Comparison of ENCODE assay signal across 1 cellular context in the genomic region with DNA sequence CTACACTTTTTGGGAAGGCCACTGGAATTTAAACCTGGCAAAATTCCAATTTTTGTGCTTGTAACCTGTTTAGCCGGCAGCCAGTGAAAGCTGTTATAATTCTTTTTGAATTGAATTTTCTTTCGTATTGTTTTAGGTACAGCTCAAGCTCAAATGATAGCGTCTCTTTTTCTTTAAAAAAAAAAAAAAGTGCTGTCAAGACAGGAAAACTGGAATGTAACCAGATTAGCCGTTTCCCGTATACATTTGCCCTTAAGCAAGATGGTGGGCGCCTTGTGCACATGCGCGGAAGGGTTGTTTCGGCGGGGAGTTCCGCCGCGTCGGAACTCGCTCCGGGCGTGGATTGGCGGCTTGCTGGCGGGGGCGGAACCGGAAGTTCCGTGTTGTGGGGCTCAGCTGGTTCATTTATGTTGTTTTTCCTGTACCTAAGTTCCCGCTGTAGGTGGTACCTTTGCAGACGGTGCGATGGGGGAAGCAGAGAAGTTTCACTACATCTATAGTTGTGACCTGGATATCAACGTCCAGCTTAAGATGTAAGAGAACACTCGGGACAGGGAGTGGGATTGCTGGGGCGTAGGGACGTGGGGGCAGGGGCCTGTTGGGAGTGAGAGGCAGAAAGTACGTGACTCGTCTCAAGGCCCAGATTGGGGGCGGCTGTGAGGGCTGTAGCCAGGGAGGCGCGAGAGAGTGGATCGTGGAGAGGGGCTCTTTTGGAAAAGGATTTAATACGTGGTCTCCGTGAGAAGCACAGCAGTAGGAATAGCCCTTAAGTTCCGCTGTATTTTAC.
A peak's percentile ranks its signal among the peaks of the same experiment; 100 is the strongest.
TF ChIP-seq lines count a peak whose summit lies in the region.

PIK3C3 (plus strand) TSS at position 408 of the 787 bp plus-strand sequence; CDS start at position 466, 58 bp downstream.

TF ChIP-seq in HepG2, 621 proteins besides CTCF, POLR2A, EP300 and RAD21 (continued from another document and continues in another):
- TF ChIP-seq ZNF138 (CRISPR knock-in tag; IDR thresholded peaks at IDR 0.05; ENCODE audit: low read depth) (no peak), TCF7L2 (IDR thresholded peaks at IDR 0.05; ENCODE audit: low read depth, low read length) (no peak), ZNF431 (CRISPR knock-in tag; IDR thresholded peaks at IDR 0.05; ENCODE audit: borderline replicate concordance, low read depth) (no peak), NFYB (CRISPR knock-in tag; IDR thresholded peaks at IDR 0.05) (peak; percentile 94), ZNF12 (CRISPR knock-in tag; IDR thresholded peaks at IDR 0.05) (no peak), EZH2 (conservative IDR thresholded peaks at IDR 0.05; ENCODE audit: low read depth, low read length) (no peak), ZNF558 (CRISPR knock-in tag; IDR thresholded peaks at IDR 0.05; ENCODE audit: borderline replicate concordance) (no peak), PHF5A (CRISPR knock-in tag; IDR thresholded peaks at IDR 0.05; ENCODE audit: low read depth, unreplicated experiment) (no peak), ZSCAN20 (CRISPR knock-in tag; IDR thresholded peaks at IDR 0.05; ENCODE audit: borderline replicate concordance) (no peak), PLRG1 (conservative IDR thresholded peaks at IDR 0.05) (no peak), ZNF788 (CRISPR knock-in tag; IDR thresholded peaks at IDR 0.05; ENCODE audit: borderline replicate concordance) (0 out of 2 replicates have a peak, but pooled peaks have one; percentile 18), BRCA1 (CRISPR knock-in tag; IDR thresholded peaks at IDR 0.05) (no peak), MAX (IDR thresholded peaks at IDR 0.05) (no peak), SP4 (CRISPR knock-in tag; IDR thresholded peaks at IDR 0.05) (0 out of 2 replicates have a peak, but pooled peaks have one; percentile 38), NR2F2 (IDR thresholded peaks at IDR 0.05; ENCODE audit: borderline replicate concordance, low read depth) (no peak), CEBPB (IDR thresholded peaks at IDR 0.05; ENCODE audit: borderline replicate concordance, low read depth, low read length) (no peak), KLF9 (CRISPR knock-in tag; IDR thresholded peaks at IDR 0.05; ENCODE audit: low read depth) (0 out of 2 replicates have a peak, but pooled peaks have one; percentile 16), CAMTA2 (CRISPR knock-in tag; IDR thresholded peaks at IDR 0.05; ENCODE audit: borderline replicate concordance) (no peak), ZNF546 (CRISPR knock-in tag; conservative IDR thresholded peaks at IDR 0.05) (no peak), ARNT2 (CRISPR knock-in tag; IDR thresholded peaks at IDR 0.05; ENCODE audit: low read depth) (no peak), ZNF574 (CRISPR knock-in tag; IDR thresholded peaks at IDR 0.05) (peak; percentile 76), ARNT (IDR thresholded peaks at IDR 0.05) (no peak), KMT2A (CRISPR knock-in tag; IDR thresholded peaks at IDR 0.05) (peak; percentile 45; the same call in 1 of the 2 replicates), KLF6 (CRISPR knock-in tag; IDR thresholded peaks at IDR 0.05) (no peak), TBX3 (IDR thresholded peaks at IDR 0.05; ENCODE audit: borderline replicate concordance) (no peak), DPF2 (CRISPR knock-in tag; IDR thresholded peaks at IDR 0.05; ENCODE audit: borderline replicate concordance, low read depth) (no peak), ZFP90 (CRISPR knock-in tag; IDR thresholded peaks at IDR 0.05; ENCODE audit: borderline replicate concordance) (peak; percentile 64; the same call in 1 of the 2 replicates), TRIM24 (CRISPR knock-in tag; IDR thresholded peaks at IDR 0.05) (no peak), ZNF20 (CRISPR knock-in tag; IDR thresholded peaks at IDR 0.05) (no peak), ZNF792 (CRISPR knock-in tag; IDR thresholded peaks at IDR 0.05) (no peak), ZNF547 (CRISPR knock-in tag; IDR thresholded peaks at IDR 0.05) (peak; percentile 62; the same call in 1 of the 2 replicates), CC2D1A (CRISPR knock-in tag; IDR thresholded peaks at IDR 0.05) (no peak), ZBTB39 (CRISPR knock-in tag; IDR thresholded peaks at IDR 0.05) (no peak), ZNF747 (CRISPR knock-in tag; IDR thresholded peaks at IDR 0.05; ENCODE audit: borderline replicate concordance) (no peak), REL (CRISPR knock-in tag; conservative IDR thresholded peaks at IDR 0.05) (no peak), HCFC1 (IDR thresholded peaks at IDR 0.05; ENCODE audit: low read depth, low read length) (peak; percentile 58), NCOR1 (IDR thresholded peaks at IDR 0.05; ENCODE audit: borderline replicate concordance, low read length) (no peak; the same call in 1 of the 2 replicates), MZF1 (CRISPR knock-in tag; IDR thresholded peaks at IDR 0.05; ENCODE audit: borderline replicate concordance) (no peak), WIZ (CRISPR knock-in tag; IDR thresholded peaks at IDR 0.05) (no peak), KLF12 (CRISPR knock-in tag; IDR thresholded peaks at IDR 0.05; ENCODE audit: borderline replicate concordance) (no peak), ZNF724P (CRISPR knock-in tag; IDR thresholded peaks at IDR 0.05; ENCODE audit: borderline replicate concordance) (no peak)
- TF ChIP-seq, protein P1, sequence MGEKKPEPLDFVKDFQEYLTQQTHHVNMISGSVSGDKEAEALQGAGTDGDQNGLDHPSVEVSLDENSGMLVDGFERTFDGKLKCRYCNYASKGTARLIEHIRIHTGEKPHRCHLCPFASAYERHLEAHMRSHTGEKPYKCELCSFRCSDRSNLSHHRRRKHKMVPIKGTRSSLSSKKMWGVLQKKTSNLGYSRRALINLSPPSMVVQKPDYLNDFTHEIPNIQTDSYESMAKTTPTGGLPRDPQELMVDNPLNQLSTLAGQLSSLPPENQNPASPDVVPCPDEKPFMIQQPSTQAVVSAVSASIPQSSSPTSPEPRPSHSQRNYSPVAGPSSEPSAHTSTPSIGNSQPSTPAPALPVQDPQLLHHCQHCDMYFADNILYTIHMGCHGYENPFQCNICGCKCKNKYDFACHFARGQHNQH (CRISPR knock-in tag; IDR thresholded peaks at IDR 0.05) = peak; percentile 32; the same call in 1 of the 2 replicates
- TF ChIP-seq, protein P2, sequence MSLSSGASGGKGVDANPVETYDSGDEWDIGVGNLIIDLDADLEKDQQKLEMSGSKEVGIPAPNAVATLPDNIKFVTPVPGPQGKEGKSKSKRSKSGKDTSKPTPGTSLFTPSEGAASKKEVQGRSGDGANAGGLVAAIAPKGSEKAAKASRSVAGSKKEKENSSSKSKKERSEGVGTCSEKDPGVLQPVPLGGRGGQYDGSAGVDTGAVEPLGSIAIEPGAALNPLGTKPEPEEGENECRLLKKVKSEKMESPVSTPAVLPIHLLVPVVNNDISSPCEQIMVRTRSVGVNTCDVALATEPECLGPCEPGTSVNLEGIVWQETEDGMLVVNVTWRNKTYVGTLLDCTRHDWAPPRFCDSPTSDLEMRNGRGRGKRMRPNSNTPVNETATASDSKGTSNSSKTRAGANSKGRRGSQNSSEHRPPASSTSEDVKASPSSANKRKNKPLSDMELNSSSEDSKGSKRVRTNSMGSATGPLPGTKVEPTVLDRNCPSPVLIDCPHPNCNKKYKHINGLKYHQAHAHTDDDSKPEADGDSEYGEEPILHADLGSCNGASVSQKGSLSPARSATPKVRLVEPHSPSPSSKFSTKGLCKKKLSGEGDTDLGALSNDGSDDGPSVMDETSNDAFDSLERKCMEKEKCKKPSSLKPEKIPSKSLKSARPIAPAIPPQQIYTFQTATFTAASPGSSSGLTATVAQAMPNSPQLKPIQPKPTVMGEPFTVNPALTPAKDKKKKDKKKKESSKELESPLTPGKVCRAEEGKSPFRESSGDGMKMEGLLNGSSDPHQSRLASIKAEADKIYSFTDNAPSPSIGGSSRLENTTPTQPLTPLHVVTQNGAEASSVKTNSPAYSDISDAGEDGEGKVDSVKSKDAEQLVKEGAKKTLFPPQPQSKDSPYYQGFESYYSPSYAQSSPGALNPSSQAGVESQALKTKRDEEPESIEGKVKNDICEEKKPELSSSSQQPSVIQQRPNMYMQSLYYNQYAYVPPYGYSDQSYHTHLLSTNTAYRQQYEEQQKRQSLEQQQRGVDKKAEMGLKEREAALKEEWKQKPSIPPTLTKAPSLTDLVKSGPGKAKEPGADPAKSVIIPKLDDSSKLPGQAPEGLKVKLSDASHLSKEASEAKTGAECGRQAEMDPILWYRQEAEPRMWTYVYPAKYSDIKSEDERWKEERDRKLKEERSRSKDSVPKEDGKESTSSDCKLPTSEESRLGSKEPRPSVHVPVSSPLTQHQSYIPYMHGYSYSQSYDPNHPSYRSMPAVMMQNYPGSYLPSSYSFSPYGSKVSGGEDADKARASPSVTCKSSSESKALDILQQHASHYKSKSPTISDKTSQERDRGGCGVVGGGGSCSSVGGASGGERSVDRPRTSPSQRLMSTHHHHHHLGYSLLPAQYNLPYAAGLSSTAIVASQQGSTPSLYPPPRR (CRISPR knock-in tag; IDR thresholded peaks at IDR 0.05; ENCODE audit: borderline replicate concordance) = no peak
- TF ChIP-seq, protein P3, sequence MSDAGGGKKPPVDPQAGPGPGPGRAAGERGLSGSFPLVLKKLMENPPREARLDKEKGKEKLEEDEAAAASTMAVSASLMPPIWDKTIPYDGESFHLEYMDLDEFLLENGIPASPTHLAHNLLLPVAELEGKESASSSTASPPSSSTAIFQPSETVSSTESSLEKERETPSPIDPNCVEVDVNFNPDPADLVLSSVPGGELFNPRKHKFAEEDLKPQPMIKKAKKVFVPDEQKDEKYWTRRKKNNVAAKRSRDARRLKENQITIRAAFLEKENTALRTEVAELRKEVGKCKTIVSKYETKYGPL (CRISPR knock-in tag; IDR thresholded peaks at IDR 0.05) = no peak
- TF ChIP-seq, protein P4, sequence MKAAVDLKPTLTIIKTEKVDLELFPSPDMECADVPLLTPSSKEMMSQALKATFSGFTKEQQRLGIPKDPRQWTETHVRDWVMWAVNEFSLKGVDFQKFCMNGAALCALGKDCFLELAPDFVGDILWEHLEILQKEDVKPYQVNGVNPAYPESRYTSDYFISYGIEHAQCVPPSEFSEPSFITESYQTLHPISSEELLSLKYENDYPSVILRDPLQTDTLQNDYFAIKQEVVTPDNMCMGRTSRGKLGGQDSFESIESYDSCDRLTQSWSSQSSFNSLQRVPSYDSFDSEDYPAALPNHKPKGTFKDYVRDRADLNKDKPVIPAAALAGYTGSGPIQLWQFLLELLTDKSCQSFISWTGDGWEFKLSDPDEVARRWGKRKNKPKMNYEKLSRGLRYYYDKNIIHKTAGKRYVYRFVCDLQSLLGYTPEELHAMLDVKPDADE (CRISPR knock-in tag; IDR thresholded peaks at IDR 0.05) = no peak
- TF ChIP-seq, protein P5, sequence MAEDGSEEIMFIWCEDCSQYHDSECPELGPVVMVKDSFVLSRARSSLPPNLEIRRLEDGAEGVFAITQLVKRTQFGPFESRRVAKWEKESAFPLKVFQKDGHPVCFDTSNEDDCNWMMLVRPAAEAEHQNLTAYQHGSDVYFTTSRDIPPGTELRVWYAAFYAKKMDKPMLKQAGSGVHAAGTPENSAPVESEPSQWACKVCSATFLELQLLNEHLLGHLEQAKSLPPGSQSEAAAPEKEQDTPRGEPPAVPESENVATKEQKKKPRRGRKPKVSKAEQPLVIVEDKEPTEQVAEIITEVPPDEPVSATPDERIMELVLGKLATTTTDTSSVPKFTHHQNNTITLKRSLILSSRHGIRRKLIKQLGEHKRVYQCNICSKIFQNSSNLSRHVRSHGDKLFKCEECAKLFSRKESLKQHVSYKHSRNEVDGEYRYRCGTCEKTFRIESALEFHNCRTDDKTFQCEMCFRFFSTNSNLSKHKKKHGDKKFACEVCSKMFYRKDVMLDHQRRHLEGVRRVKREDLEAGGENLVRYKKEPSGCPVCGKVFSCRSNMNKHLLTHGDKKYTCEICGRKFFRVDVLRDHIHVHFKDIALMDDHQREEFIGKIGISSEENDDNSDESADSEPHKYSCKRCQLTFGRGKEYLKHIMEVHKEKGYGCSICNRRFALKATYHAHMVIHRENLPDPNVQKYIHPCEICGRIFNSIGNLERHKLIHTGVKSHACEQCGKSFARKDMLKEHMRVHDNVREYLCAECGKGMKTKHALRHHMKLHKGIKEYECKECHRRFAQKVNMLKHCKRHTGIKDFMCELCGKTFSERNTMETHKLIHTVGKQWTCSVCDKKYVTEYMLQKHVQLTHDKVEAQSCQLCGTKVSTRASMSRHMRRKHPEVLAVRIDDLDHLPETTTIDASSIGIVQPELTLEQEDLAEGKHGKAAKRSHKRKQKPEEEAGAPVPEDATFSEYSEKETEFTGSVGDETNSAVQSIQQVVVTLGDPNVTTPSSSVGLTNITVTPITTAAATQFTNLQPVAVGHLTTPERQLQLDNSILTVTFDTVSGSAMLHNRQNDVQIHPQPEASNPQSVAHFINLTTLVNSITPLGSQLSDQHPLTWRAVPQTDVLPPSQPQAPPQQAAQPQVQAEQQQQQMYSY (CRISPR knock-in tag; IDR thresholded peaks at IDR 0.05) = no peak
